ENCODE assay signal across 8 cellular contexts in genomic region chr4:47145630-47146029, GRCh38.
DNase-seq lines count a peak whose midpoint lies in the region; ATAC-seq and TF ChIP-seq lines count a peak whose summit lies in the region.

No MANE protein-coding gene starts in this region.

- H3K4me3 ChIP-seq in astrocyte of the spinal cord (ENCODE audit: low read depth, low read length) = no peak overlapping the region

- DNase-seq in AG08396 (ENCODE audit: low spot score) (peak; percentile 35), astrocyte of the spinal cord (ENCODE audit: low read depth, low spot score) (peak; percentile 75), COLO668 (lab: John Stamatoyannopoulos, UW; ENCODE audit: unreplicated experiment) (no peak), NK-92 (lab: John Stamatoyannopoulos, UW; ENCODE audit: unreplicated experiment) (no peak), iPS-NIHi7 (ENCODE audit: extremely low spot score) (no peak), NCI-H187 treated with DMSO at 0.1 percent for 48 hours (lab: John Stamatoyannopoulos, UW) (no peak)

- ATAC-seq in GM19328 (IDR thresholded peaks at IDR 0.05; ENCODE audit: unreplicated experiment) (peak; percentile 98), HG03108 (IDR thresholded peaks at IDR 0.05; ENCODE audit: unreplicated experiment) (peak; percentile 99)

- no peak for TF ChIP-seq CTCF in astrocyte of the spinal cord (IDR thresholded peaks at IDR 0.05; ENCODE audit: low read depth, low read length)

- in situ Hi-C loops in astrocyte of the spinal cord (cut with HindIII; ENCODE audit: low sequenced_read_pairs) = no loop called here

Comparison
In these comparisons a context has a peak if more than half of its experiments do, and no peak if none do; other contexts are left out.
1. DNase-seq: peak in AG08396 (single experiment) and astrocyte of the spinal cord (single experiment); none in COLO668 (single experiment), NK-92 (single experiment), iPS-NIHi7 (single experiment) and NCI-H187 treated with DMSO at 0.1 percent for 48 hours (single experiment).